ENCODE assay signal across 21 cellular contexts in genomic region chr1:184965889-184966860, GRCh38. TPM values are rescaled to one million over a fixed set of nuclear protein-coding genes. Genes with fewer than 3 reads are reported as not detected.
DNase-seq lines count a peak whose midpoint lies in the region; ATAC-seq, FAIRE-seq and TF ChIP-seq lines count a peak whose summit lies in the region.
"Had no signal": no experiment of that assay in that cellular context is flagged by ENCODE, and none has a peak within 500 bp of the region (broad histone marks: within the 10 kb centered on the region; RNA-seq: fewer than 3 reads in every experiment).

No MANE protein-coding gene starts in this region.

- H3K79me2 ChIP-seq in keratinocyte (ENCODE audit: control insufficient read depth, insufficient read depth, low read length) = no peaks in the 10 kb centered on the region

- H3K9ac ChIP-seq in keratinocyte (ENCODE audit: control insufficient read depth, extremely low read depth, insufficient read depth, low read length) = no peak overlapping the region
- H3K9ac ChIP-seq: BLaER1 had no signal

- H3K36me3 Mint-ChIP-seq in CD8-positive, alpha-beta memory T cell = peaks cover 4 to 38% (median 21%) of the 10 kb centered on the region in 3 donors
- H3K36me3 Mint-ChIP-seq in HFFc6 (ENCODE audit: low read depth) = peaks cover 3% of the 10 kb centered on the region; the same call in 1 of the 2 replicates

- no peak overlapping the region for H2AFZ ChIP-seq in keratinocyte (ENCODE audit: control insufficient read depth, low read length)

- no peaks in the 10 kb centered on the region for H3K9me3 ChIP-seq in CD8-positive, alpha-beta memory T cell (ENCODE audit: low read length)
- H3K9me3 ChIP-seq in body of pancreas (no peaks in the 10 kb centered on the region), keratinocyte (ENCODE audit: control insufficient read depth, low read depth, low read length) (no peaks in the 10 kb centered on the region)
- H3K9me3 ChIP-seq: BLaER1, uterus had no signal

- H3K27me3 ChIP-seq in CD8-positive, alpha-beta memory T cell (ENCODE audit: insufficient read depth, low read length, poor library complexity, severe bottlenecking) = no peaks in the 10 kb centered on the region
- H3K27me3 ChIP-seq in body of pancreas = no peaks in the 10 kb centered on the region
- no peaks in the 10 kb centered on the region for H3K27me3 ChIP-seq in keratinocyte (ENCODE audit: control insufficient read depth, extremely low read depth, insufficient read depth, low read length)
- H3K27me3 ChIP-seq: brain microvascular endothelial cell, uterus had no signal

- H3K4me1 ChIP-seq in CD8-positive, alpha-beta memory T cell (ENCODE audit: insufficient read depth, low read length) = peaks cover 7% of the 10 kb centered on the region
- peaks cover 36% of the 10 kb centered on the region for H3K4me1 ChIP-seq in body of pancreas
- peaks cover 18% of the 10 kb centered on the region for H3K4me1 ChIP-seq in keratinocyte (ENCODE audit: control insufficient read depth, extremely low read depth, insufficient read depth, low read length)
- H3K4me1 ChIP-seq: uterus had no signal

- TF ChIP-seq CTCF in HFFc6 (IDR thresholded peaks at IDR 0.05) = no peak
- no peak for TF ChIP-seq CTCF in body of pancreas (IDR thresholded peaks at IDR 0.05)
- no peak for TF ChIP-seq CTCF in keratinocyte (optimal IDR thresholded peaks at IDR 0.05 in 1 of 3, IDR thresholded peaks at IDR 0.05 in 1 of 3, conservative IDR thresholded peaks at IDR 0.05 in 1 of 3; ENCODE audit: extremely low read depth in 1 of 3, insufficient read depth in 2 of 3, low read length in 3 of 3)

- H3K4me3 Mint-ChIP-seq in CD8-positive, alpha-beta memory T cell = no peak overlapping the region
- peak overlapping the region; percentile 43 for H3K4me3 Mint-ChIP-seq in HFFc6

- H3K27ac ChIP-seq in CD8-positive, alpha-beta memory T cell (ENCODE audit: low read depth, low read length) = no peak overlapping the region
- peak overlapping the region in 1 of 4 donors; percentile 25 for H3K27ac ChIP-seq in body of pancreas
- peak overlapping the region; percentile 22 for H3K27ac ChIP-seq in keratinocyte (ENCODE audit: control insufficient read depth, insufficient read depth, low read length)
- H3K27ac ChIP-seq: BLaER1, brain microvascular endothelial cell, skin epidermis, uterus had no signal

- H3K9me1 ChIP-seq in keratinocyte (ENCODE audit: control insufficient read depth, extremely low read depth, insufficient read depth, low read length) = no peaks in the 10 kb centered on the region

- peak overlapping the region; percentile 8 to 75 (median 25) for H3K27ac Mint-ChIP-seq in CD8-positive, alpha-beta memory T cell
- H3K27ac Mint-ChIP-seq in HFFc6 = peak overlapping the region; percentile 71

- no peaks in the 10 kb centered on the region for H3K27me3 Mint-ChIP-seq in CD8-positive, alpha-beta memory T cell
- H3K27me3 Mint-ChIP-seq in HFFc6 (ENCODE audit: insufficient read depth) = no peaks in the 10 kb centered on the region

- peaks cover 0 to 2% (median 0%) of the 10 kb centered on the region in 5 donors for H3K9me3 Mint-ChIP-seq in CD8-positive, alpha-beta memory T cell
- no peaks in the 10 kb centered on the region for H3K9me3 Mint-ChIP-seq in HFFc6

- CTCF ChIA-PET in CD8-positive, alpha-beta memory T cell (lab: Charles Lee) = interaction anchor here (1.3 kb wide), 1 partner anchor 161 kb away, joined by 3 read pairs; no protein-coding TSS in a partner anchor

- dilution Hi-C loops in keratinocyte (cut with MboI; ENCODE audit: extremely low pct_ligation_motif_present, low sequenced_read_pairs) = no loop called here

- peak; percentile 18 for ATAC-seq in body of pancreas

- peak; percentile 44 for FAIRE-seq in keratinocyte (lab: Jason Lieb, UNC)
- FAIRE-seq: kidney had no signal

- no peak for DNase-seq in CD8-positive, alpha-beta memory T cell
- peak; percentile 11 for DNase-seq in HFFc6
- DNase-seq in body of pancreas = peak in 1 of 4 donors; percentile 39
- no peak for DNase-seq in keratinocyte (ENCODE audit: low read depth, low spot score)
- DNase-seq in hippocampal formation (lab: John Stamatoyannopoulos, UW) = no peak
- no peak for DNase-seq in activated CD4-positive, CD25-positive, alpha-beta regulatory T cell (lab: John Stamatoyannopoulos, UW)
- no peak for DNase-seq in H4 (ENCODE audit: low spot score)
- DNase-seq: activated CD8-positive, alpha-beta memory T cell treated with anti-CD3 and anti-CD28 coated beads for 24 hours; activated gamma-delta T cell; brain microvascular endothelial cell; DMS79; glutamatergic neuron; KBM-7; kidney; NCI-H1436 treated with DMSO at 0.1 percent for 48 hours; NCI-H345; occipital lobe; stimulated activated naive CD4-positive, alpha-beta T cell treated with Interleukin-2 at 50 U/mL for 16 hours; uterus had no signal

- H3K36me3 ChIP-seq in CD8-positive, alpha-beta memory T cell (ENCODE audit: insufficient read depth, low read length) = no peaks in the 10 kb centered on the region
- H3K36me3 ChIP-seq in body of pancreas (replicated peaks in 1 of 2; ENCODE audit: insufficient read depth in 1 of 2, low read depth in 2 of 2) (no peaks in the 10 kb centered on the region), keratinocyte (ENCODE audit: control insufficient read depth in 2 of 2, extremely low read depth in 1 of 2, insufficient read depth in 2 of 2, low read length in 2 of 2) (no peaks in the 10 kb centered on the region)
- H3K36me3 ChIP-seq: BLaER1, brain microvascular endothelial cell, uterus had no signal

- intact Hi-C loops in body of pancreas (cut with DNase I) = no loop called here

- H4K20me1 ChIP-seq in keratinocyte (ENCODE audit: control insufficient read depth, extremely low read depth, insufficient read depth, low read length) = no peaks in the 10 kb centered on the region
- H4K20me1 ChIP-seq: BLaER1 had no signal

- no peak overlapping the region for H3K4me3 ChIP-seq in CD8-positive, alpha-beta memory T cell (ENCODE audit: low read length)
- no peak overlapping the region for H3K4me3 ChIP-seq in body of pancreas
- no peak overlapping the region for H3K4me3 ChIP-seq in keratinocyte (ENCODE audit: control insufficient read depth in 2 of 3, extremely low read depth in 1 of 3, insufficient read depth in 2 of 3, low read depth in 1 of 3, low read length in 3 of 3)
- H3K4me3 ChIP-seq: BLaER1, skin epidermis, uterus had no signal

- no peak for TF ChIP-seq POLR2A in body of pancreas (IDR thresholded peaks at IDR 0.05)

- 66 to 74% methylated on average over 4 of the region's 4 CpGs for WGBS in body of pancreas, 2 donors

- peaks cover 51 to 78% (median 70%) of the 10 kb centered on the region in 3 donors for H3K4me1 Mint-ChIP-seq in CD8-positive, alpha-beta memory T cell
- H3K4me1 Mint-ChIP-seq in HFFc6 (ENCODE audit: low read depth) = peaks cover 56% of the 10 kb centered on the region

- POLR2A ChIA-PET in CD8-positive, alpha-beta memory T cell (lab: Charles Lee) = no interaction called here

- H3K4me2 ChIP-seq in keratinocyte (ENCODE audit: control insufficient read depth, extremely low read depth, insufficient read depth, low read depth, low read length) = peak overlapping the region; percentile 13
- H3K4me2 ChIP-seq: BLaER1 had no signal

RNA-seq across cellular contexts. Expression of gene NIBAN1, which starts 8.1 kb away (rescaled TPM):
- 10 to 100 TPM; 51.8 to 55.7 TPM for total RNA-seq in CD8-positive, alpha-beta memory T cell
- 40.0 TPM for polyA plus RNA-seq in CD8-positive, alpha-beta memory T cell
- 10 to 100 TPM; 13.2 to 29.8 (median 27.6) TPM for total RNA-seq in HFFc6 (2021; fragmentation: NEBNext Ultra II Directional; extraction: Animal tissue kit (Norgen Biotek cat#: 25700))
- 10 to 100 TPM; 51.1 to 59.7 TPM for total RNA-seq in body of pancreas
- polyA plus RNA-seq in keratinocyte = 6.6 to 10.6 TPM (median 7.6 TPM) in 3 replicates
- 14.5 TPM for polyA plus RNA-seq in keratinocyte (2011; ENCODE audit: low read depth)
- 3.9 and 5.7 TPM in 2 replicates for polyA plus RNA-seq in keratinocyte (2011; cell fraction: cytosol; rRNA removed)
- polyA plus RNA-seq in keratinocyte (2011; cell fraction: nucleus; rRNA removed) = 11.3 and 11.6 TPM in 2 replicates
- 9.9 and 18.8 TPM in 2 replicates for polyA plus RNA-seq in keratinocyte (2012; ENCODE audit: low replicate concordance)
- 8.1 to 17.3 TPM (median 8.8 TPM) in 3 replicates for polyA minus RNA-seq in keratinocyte
- polyA minus RNA-seq in keratinocyte (2011; cell fraction: cytosol; rRNA and poly(A)+ RNA removed) = 5.4 TPM
- 10.4 and 18.2 TPM in 2 replicates for polyA minus RNA-seq in keratinocyte (2011; cell fraction: nucleus; rRNA and poly(A)+ RNA removed)
- 12.2 and 16.0 TPM in 2 replicates for total RNA-seq in H4 (2014; rRNA removed; shearing (Covaris generic))
